Comparison of ENCODE assay signal across 1 cellular context in genomic region chr15:32732574-32733157, GRCh38.
TF ChIP-seq lines count a peak whose summit lies in the region.

No MANE protein-coding gene starts in this region.

TF ChIP-seq in HepG2, 621 proteins besides CTCF, POLR2A, EP300 and RAD21:
- TF ChIP-seq SOX13 (IDR thresholded peaks at IDR 0.05) (no peak), SOX13 (CRISPR knock-in tag; conservative IDR thresholded peaks at IDR 0.05 in 1 of 2, IDR thresholded peaks at IDR 0.05 in 1 of 2) (no peak), RNF2 (conservative IDR thresholded peaks at IDR 0.05; ENCODE audit: low read depth) (peak; percentile 87), ZNF263 (CRISPR knock-in tag; IDR thresholded peaks at IDR 0.05) (no peak), ZFP36 (IDR thresholded peaks at IDR 0.05; ENCODE audit: borderline replicate concordance, low read depth, low read length, partially characterized antibody) (peak; percentile 87), CBX2 (IDR thresholded peaks at IDR 0.05; ENCODE audit: low read depth, low read length) (peak; percentile 77; the same call in 1 of the 2 replicates), CBX2 (CRISPR knock-in tag; IDR thresholded peaks at IDR 0.05; ENCODE audit: low read depth) (no peak), NONO (IDR thresholded peaks at IDR 0.05) (no peak), NONO (CRISPR knock-in tag; conservative IDR thresholded peaks at IDR 0.05) (no peak), ZNF33A (CRISPR knock-in tag; IDR thresholded peaks at IDR 0.05; ENCODE audit: borderline replicate concordance) (no peak)
